Comparison of ENCODE assay signal across 5 cellular contexts in the genomic region with DNA sequence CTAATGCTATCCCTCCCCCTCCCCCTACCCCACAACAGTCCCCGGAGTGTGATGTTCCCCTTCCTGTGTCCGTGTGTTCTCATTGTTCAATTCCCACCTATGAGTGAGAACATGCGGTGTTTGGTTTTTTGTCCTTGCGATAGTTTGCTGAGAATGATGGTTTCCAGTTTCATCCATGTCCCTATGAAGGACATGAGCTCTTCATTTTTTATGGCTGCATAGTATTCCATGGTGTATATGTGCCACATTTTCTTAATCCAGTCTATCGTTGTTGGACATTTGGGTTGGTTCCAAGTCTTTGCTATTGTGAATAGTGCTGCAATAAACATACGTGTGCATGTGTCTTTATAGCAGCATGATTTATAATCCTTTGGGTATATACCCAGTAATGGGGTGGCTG. TPM values are rescaled to one million over a fixed set of nuclear protein-coding genes. Genes with fewer than 3 reads are reported as not detected.
"Had no signal": no experiment of that assay in that cellular context is flagged by ENCODE, and none has a peak within 500 bp of the region (broad histone marks: within the 10 kb centered on the region; RNA-seq: fewer than 3 reads in every experiment).

No MANE protein-coding gene starts in this region.

RNA-seq across cellular contexts. Expression of gene TBX1, which starts 16.6 kb away (rescaled TPM):
- total RNA-seq: HepG2, HT-29, IMR-90 had no signal
- polyA plus RNA-seq: HepG2, IgD-negative memory B cell had no signal

RNA-seq across cellular contexts. Expression of gene GP1BB, which starts 53.9 kb away (rescaled TPM):
- total RNA-seq: HepG2, HT-29, HT1080 had no signal
- polyA plus RNA-seq: HepG2 had no signal
